ENCODE assay signal across 26 cellular contexts in the genomic region with DNA sequence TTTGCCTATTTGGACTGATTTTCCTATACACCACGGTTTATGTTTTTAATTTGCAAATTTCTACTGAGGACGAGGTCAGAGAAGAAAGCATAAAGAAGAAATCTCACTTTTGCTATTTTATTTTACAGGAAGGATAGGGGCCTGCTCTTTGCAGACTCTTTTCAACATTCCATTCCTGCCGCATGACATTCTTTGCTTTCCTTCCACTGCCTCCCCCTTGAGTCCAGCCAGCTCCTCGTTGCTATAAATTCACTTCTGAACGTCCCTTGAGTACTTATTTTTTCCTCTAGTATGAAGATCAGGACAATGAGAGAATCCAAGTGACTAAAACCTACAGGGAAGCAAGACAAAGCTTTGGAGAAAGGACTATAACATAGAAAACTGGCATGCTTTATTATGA. TPM values are rescaled to one million over a fixed set of nuclear protein-coding genes. Genes with fewer than 3 reads are reported as not detected.
DNase-seq lines count a peak whose midpoint lies in the region; ATAC-seq and TF ChIP-seq lines count a peak whose summit lies in the region.
"Had no signal": no experiment of that assay in that cellular context is flagged by ENCODE, and none has a peak within 500 bp of the region (broad histone marks: within the 10 kb centered on the region; RNA-seq: fewer than 3 reads in every experiment).

No MANE protein-coding gene starts in this region.

- no peak for TF ChIP-seq CTCF in A673 (conservative IDR thresholded peaks at IDR 0.05; ENCODE audit: low read depth, low read length)
- TF ChIP-seq CTCF in PC-3 (conservative IDR thresholded peaks at IDR 0.05; ENCODE audit: low read depth, low read length) = no peak
- TF ChIP-seq CTCF in GM13977 (IDR thresholded peaks at IDR 0.05; ENCODE audit: extremely low read depth, insufficient read depth, missing control alignments) = no peak

- H3K9me3 ChIP-seq in A673 (ENCODE audit: low read depth, low read length, poor library complexity, severe bottlenecking) (peaks cover 7% of the 10 kb centered on the region), PC-3 (ENCODE audit: low read length) (no peaks in the 10 kb centered on the region)
- H3K9me3 ChIP-seq: BE2C, upper lobe of left lung had no signal

- no peak overlapping the region for H3K9ac ChIP-seq in PC-3 (ENCODE audit: low read length)

- H3K4me3 ChIP-seq in A673 (ENCODE audit: low read depth, low read length, poor library complexity, severe bottlenecking) (no peak overlapping the region), PC-3 (ENCODE audit: low read length) (no peak overlapping the region)
- H3K4me3 ChIP-seq: skin epidermis, upper lobe of left lung had no signal

- H3K27me3 ChIP-seq in A673 (replicated peaks; ENCODE audit: insufficient read depth, low read depth, low read length, poor library complexity) = no peaks in the 10 kb centered on the region
- H3K27me3 ChIP-seq in PC-3 (ENCODE audit: low read length) = no peaks in the 10 kb centered on the region
- H3K27me3 ChIP-seq: BE2C, upper lobe of left lung had no signal

- in situ Hi-C loops in GM13977 (cut with MboI; ENCODE audit: low pct_unique_long_range_greater_than_20kb, low sequenced_read_pairs, unreplicated experiment) = no loop called here

- BruUV-seq in A673 (replicated peaks; lab: Mats Ljungman, UMichigan) (no TSS peak), PC-3 (replicated peaks; lab: Mats Ljungman, UMichigan) (no TSS peak)

- CTCF ChIA-PET in A673 (lab: Charles Lee) (no interaction called here), PC-3 (lab: Charles Lee) (no interaction called here)

- no peaks in the 10 kb centered on the region for H3K9me2 ChIP-seq in PC-3 (replicated peaks; ENCODE audit: low read length)

- peak; percentile 36 for DNase-seq in A673 (ENCODE audit: low spot score)
- no peak for DNase-seq in PC-3
- DNase-seq in dedifferentiated amniotic fluid mesenchymal stem cell (ENCODE audit: extremely low spot score) = peak; percentile 42
- peak; percentile 54 for DNase-seq in islet precursor cell
- no peak for DNase-seq in mesenteric fat pad (ENCODE audit: low spot score)
- DNase-seq in NCI-H1930 (lab: John Stamatoyannopoulos, UW) = no peak
- DNase-seq in GM13977 (ENCODE audit: low spot score) = no peak
- DNase-seq: 8988T; activated CD4-positive, alpha-beta memory T cell treated with anti-CD3 and anti-CD28 coated beads, Interleukin-2, amount 10 ng/mL, durations not matched to agents 7 days and 5 days; BE2C; cerebellar nuclear complex; effector CD4-positive, alpha-beta T cell; GF-D8; H9; naive B cell; NCI-H1092 treated with DMSO at 0.1 percent for 48 hours; NCI-H187 treated with DMSO at 0.1 percent for 48 hours; NCI-H2227 treated with DMSO at 0.1 percent for 48 hours; NCI-H774; occipital lobe; stimulated activated CD4-positive, alpha-beta T cell treated with anti-CD3 and anti-CD28 coated beads, Interleukin-1b, Interleukin-23, amount 100 ng/mL, for 48 hours; SW 1271; upper lobe of left lung had no signal

- H3K4me2 ChIP-seq in PC-3 (ENCODE audit: low read length) = no peak overlapping the region

- H3K79me2 ChIP-seq in PC-3 (ENCODE audit: low read length) = no peaks in the 10 kb centered on the region

- H3K27ac ChIP-seq in A673 (ENCODE audit: low read depth, low read length, poor library complexity, severe bottlenecking) (no peak overlapping the region), PC-3 (ENCODE audit: low read length) (peak overlapping the region; percentile 14; the same call in 1 of the 2 replicates)
- H3K27ac ChIP-seq: skin epidermis, upper lobe of left lung had no signal

- H2AFZ ChIP-seq in PC-3 (ENCODE audit: low read length) = no peak overlapping the region

- POLR2A ChIA-PET in A673 (lab: Charles Lee; ENCODE audit: low non-redundant PET) = no interaction called here
- POLR2A ChIA-PET in PC-3 (lab: Charles Lee; ENCODE audit: unreplicated experiment) = no interaction called here

- no peaks in the 10 kb centered on the region for H4K20me1 ChIP-seq in PC-3 (ENCODE audit: low read length)

- H3K36me3 ChIP-seq in A673 (ENCODE audit: insufficient read depth, low read length, poor library complexity, severe bottlenecking) = no peaks in the 10 kb centered on the region
- H3K36me3 ChIP-seq in PC-3 (ENCODE audit: low read depth, low read length) = no peaks in the 10 kb centered on the region
- H3K36me3 ChIP-seq: BE2C, upper lobe of left lung had no signal

- peaks cover 20% of the 10 kb centered on the region for H3K4me1 ChIP-seq in A673 (ENCODE audit: insufficient read depth, low read length, poor library complexity, severe bottlenecking)
- H3K4me1 ChIP-seq in PC-3 (ENCODE audit: insufficient read depth, low read length) = peaks cover 37% of the 10 kb centered on the region
- H3K4me1 ChIP-seq: BE2C, upper lobe of left lung had no signal

- peaks cover 4% of the 10 kb centered on the region for H3F3A ChIP-seq in PC-3 (ENCODE audit: low read length, unreplicated experiment)

- intact Hi-C loops in A673 (cut with micrococcal nuclease; ENCODE audit: unreplicated experiment) = no loop called here
- intact Hi-C loops in PC-3 (cut with micrococcal nuclease) = no loop called here

- ATAC-seq in PC-3 = no peak
- ATAC-seq in HG03039 (IDR thresholded peaks at IDR 0.05; ENCODE audit: unreplicated experiment) = no peak
- ATAC-seq: Right ventricle myocardium inferior had no signal

RNA-seq across cellular contexts. Expression of a gene that starts 53.4 kb away (rescaled TPM):
- total RNA-seq in A673 (2021) = 0.81 and 1.5 TPM in 2 replicates
- total RNA-seq in PC-3 (2014; rRNA removed) = 6.8 and 7.8 TPM in 2 replicates
- 0.84 TPM for total RNA-seq in mesenteric fat pad
- total RNA-seq: activated CD4-positive, alpha-beta memory T cell treated with anti-CD3 and anti-CD28 coated beads, Interleukin-2, amount 10 ng/mL, durations not matched to agents 7 days and 5 days; H9 had no signal

Comparison
In these comparisons a context has a peak if more than half of its experiments do, and no peak if none do; other contexts are left out.
1. DNase-seq: peak in A673 (single experiment), dedifferentiated amniotic fluid mesenchymal stem cell (single experiment) and islet precursor cell (single experiment); none in PC-3 (single experiment), mesenteric fat pad (single experiment), NCI-H1930 (0 of 2) and GM13977 (single experiment).